ENCODE assay signal across 1 cellular context in genomic region chr1:168373869-168374268, GRCh38.
A peak's percentile ranks its signal among the peaks of the same experiment; 100 is the strongest.
TF ChIP-seq lines count a peak whose summit lies in the region.

No MANE protein-coding gene starts in this region.

TF ChIP-seq in K562, 482 proteins besides CTCF, POLR2A, EP300 and RAD21 (continued from another document):
- no peak for TF ChIP-seq ZNF407 (IDR thresholded peaks at IDR 0.05; ENCODE audit: low read depth)
- TF ChIP-seq DPF2 (IDR thresholded peaks at IDR 0.05), result peak; percentile 58
- peak; percentile 43; the same call in 1 of the 2 replicates for TF ChIP-seq JUN (IDR thresholded peaks at IDR 0.05; ENCODE audit: borderline replicate concordance, low read depth, low read length)
- no peak for TF ChIP-seq JUN (CRISPR knock-in tag; IDR thresholded peaks at IDR 0.05; ENCODE audit: borderline replicate concordance)
- 0 out of 2 replicates have a peak, but pooled peaks have one; percentile 13 for TF ChIP-seq PKNOX1 (IDR thresholded peaks at IDR 0.05)
- TF ChIP-seq TCF3 (CRISPR knock-in tag; IDR thresholded peaks at IDR 0.05), result 0 out of 2 replicates have a peak, but pooled peaks have one; percentile 20
- TF ChIP-seq ZEB2 (IDR thresholded peaks at IDR 0.05), result peak; percentile 73; the same call in 1 of the 2 replicates
- no peak for TF ChIP-seq ZNF57 (CRISPR knock-in tag; IDR thresholded peaks at IDR 0.05)
- TF ChIP-seq NRF1 (conservative IDR thresholded peaks at IDR 0.05 in 1 of 2, IDR thresholded peaks at IDR 0.05 in 1 of 2), result peak in 1 of 2 experiments; percentile 23; a peak in 1 of 4 replicates
- peak; percentile 94 for TF ChIP-seq JUND (IDR thresholded peaks at IDR 0.05; ENCODE audit: borderline replicate concordance, low read depth, low read length)
- peak; percentile 87; the same call in 2 of the 3 replicates for TF ChIP-seq JUND (tag; IDR thresholded peaks at IDR 0.05; ENCODE audit: borderline replicate concordance, low read depth, low read length)
- TF ChIP-seq KLF16 (IDR thresholded peaks at IDR 0.05), result no peak
- TF ChIP-seq, protein P1, sequence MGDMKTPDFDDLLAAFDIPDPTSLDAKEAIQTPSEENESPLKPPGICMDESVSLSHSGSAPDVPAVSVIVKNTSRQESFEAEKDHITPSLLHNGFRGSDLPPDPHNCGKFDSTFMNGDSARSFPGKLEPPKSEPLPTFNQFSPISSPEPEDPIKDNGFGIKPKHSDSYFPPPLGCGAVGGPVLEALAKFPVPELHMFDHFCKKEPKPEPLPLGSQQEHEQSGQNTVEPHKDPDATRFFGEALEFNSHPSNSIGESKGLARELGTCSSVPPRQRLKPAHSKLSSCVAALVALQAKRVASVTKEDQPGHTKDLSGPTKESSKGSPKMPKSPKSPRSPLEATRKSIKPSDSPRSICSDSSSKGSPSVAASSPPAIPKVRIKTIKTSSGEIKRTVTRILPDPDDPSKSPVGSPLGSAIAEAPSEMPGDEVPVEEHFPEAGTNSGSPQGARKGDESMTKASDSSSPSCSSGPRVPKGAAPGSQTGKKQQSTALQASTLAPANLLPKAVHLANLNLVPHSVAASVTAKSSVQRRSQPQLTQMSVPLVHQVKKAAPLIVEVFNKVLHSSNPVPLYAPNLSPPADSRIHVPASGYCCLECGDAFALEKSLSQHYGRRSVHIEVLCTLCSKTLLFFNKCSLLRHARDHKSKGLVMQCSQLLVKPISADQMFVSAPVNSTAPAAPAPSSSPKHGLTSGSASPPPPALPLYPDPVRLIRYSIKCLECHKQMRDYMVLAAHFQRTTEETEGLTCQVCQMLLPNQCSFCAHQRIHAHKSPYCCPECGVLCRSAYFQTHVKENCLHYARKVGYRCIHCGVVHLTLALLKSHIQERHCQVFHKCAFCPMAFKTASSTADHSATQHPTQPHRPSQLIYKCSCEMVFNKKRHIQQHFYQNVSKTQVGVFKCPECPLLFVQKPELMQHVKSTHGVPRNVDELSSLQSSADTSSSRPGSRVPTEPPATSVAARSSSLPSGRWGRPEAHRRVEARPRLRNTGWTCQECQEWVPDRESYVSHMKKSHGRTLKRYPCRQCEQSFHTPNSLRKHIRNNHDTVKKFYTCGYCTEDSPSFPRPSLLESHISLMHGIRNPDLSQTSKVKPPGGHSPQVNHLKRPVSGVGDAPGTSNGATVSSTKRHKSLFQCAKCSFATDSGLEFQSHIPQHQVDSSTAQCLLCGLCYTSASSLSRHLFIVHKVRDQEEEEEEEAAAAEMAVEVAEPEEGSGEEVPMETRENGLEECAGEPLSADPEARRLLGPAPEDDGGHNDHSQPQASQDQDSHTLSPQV (IDR thresholded peaks at IDR 0.05), result no peak
- TF ChIP-seq SMARCA4 (IDR thresholded peaks at IDR 0.05), result peak; percentile 54; the same call in 1 of the 2 replicates
- peak; percentile 24 for TF ChIP-seq FOS (IDR thresholded peaks at IDR 0.05; ENCODE audit: extremely low read depth, insufficient read length)
- peak; percentile 87 for TF ChIP-seq EGR1 (conservative IDR thresholded peaks at IDR 0.05)
- TF ChIP-seq SMAD4 (CRISPR knock-in tag; conservative IDR thresholded peaks at IDR 0.05), result 0 out of 2 replicates have a peak, but pooled peaks have one; percentile 46
- TF ChIP-seq MTF1 (CRISPR knock-in tag; IDR thresholded peaks at IDR 0.05; ENCODE audit: borderline replicate concordance), result no peak
- TF ChIP-seq CREM (IDR thresholded peaks at IDR 0.05; ENCODE audit: low read depth), result 0 out of 2 replicates have a peak, but pooled peaks have one; percentile 31
- TF ChIP-seq SMARCE1 (IDR thresholded peaks at IDR 0.05), result peak; percentile 57; the same call in 1 of the 2 replicates
- peak in 1 of 2 experiments; percentile 89; a peak in 2 of 4 replicates for TF ChIP-seq RCOR1 (IDR thresholded peaks at IDR 0.05; ENCODE audit: borderline replicate concordance in 1 of 2, low read depth in 2 of 2, low read length in 2 of 2)
- TF ChIP-seq FOXJ3 (CRISPR knock-in tag; IDR thresholded peaks at IDR 0.05), result no peak
- TF ChIP-seq FOSL1 (tag; conservative IDR thresholded peaks at IDR 0.05), result peak; percentile 85
- no peak for TF ChIP-seq NR3C1 (CRISPR knock-in tag; IDR thresholded peaks at IDR 0.05)
- no peak for TF ChIP-seq CEBPZ (IDR thresholded peaks at IDR 0.05; ENCODE audit: borderline replicate concordance, low read depth, low read length)
- no peak for TF ChIP-seq HDAC3 (IDR thresholded peaks at IDR 0.05; ENCODE audit: borderline replicate concordance, partially characterized antibody)
- no peak for TF ChIP-seq MTA2 (IDR thresholded peaks at IDR 0.05; ENCODE audit: low read depth)
- peak; percentile 44; the same call in 1 of the 2 replicates for TF ChIP-seq ARID1B (IDR thresholded peaks at IDR 0.05)
- no peak for TF ChIP-seq PBX2 (CRISPR knock-in tag; IDR thresholded peaks at IDR 0.05; ENCODE audit: low read depth)
- TF ChIP-seq PBX2 (tag; conservative IDR thresholded peaks at IDR 0.05; ENCODE audit: low read depth), result 0 out of 2 replicates have a peak, but pooled peaks have one; percentile 29
- TF ChIP-seq, protein P2, sequence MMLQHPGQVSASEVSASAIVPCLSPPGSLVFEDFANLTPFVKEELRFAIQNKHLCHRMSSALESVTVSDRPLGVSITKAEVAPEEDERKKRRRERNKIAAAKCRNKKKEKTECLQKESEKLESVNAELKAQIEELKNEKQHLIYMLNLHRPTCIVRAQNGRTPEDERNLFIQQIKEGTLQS (IDR thresholded peaks at IDR 0.05), result peak; percentile 75
- TF ChIP-seq, protein P2 (CRISPR knock-in tag; conservative IDR thresholded peaks at IDR 0.05), result no peak
- no peak for TF ChIP-seq KAT2B (IDR thresholded peaks at IDR 0.05; ENCODE audit: low read depth, low read length)
- TF ChIP-seq MEIS2 (IDR thresholded peaks at IDR 0.05; ENCODE audit: partially characterized antibody), result peak; percentile 20
- TF ChIP-seq ZNF146 (CRISPR knock-in tag; IDR thresholded peaks at IDR 0.05; ENCODE audit: unreplicated experiment), result no peak
- TF ChIP-seq CTBP1 (IDR thresholded peaks at IDR 0.05; ENCODE audit: borderline replicate concordance), result peak; percentile 67
- peak; percentile 75 for TF ChIP-seq NFE2 (IDR thresholded peaks at IDR 0.05; ENCODE audit: low read depth)
